1 cellular context compared by ENCODE assay signal in genomic region chr14:23551266-23552028, GRCh38.
TF ChIP-seq lines count a peak whose summit lies in the region.

Gene ZFHX2 (minus strand): TSS chr14:23551765. CDS start chr14:23535325, 16,440 bp downstream.

TF ChIP-seq in K562, 482 proteins besides CTCF, POLR2A, EP300 and RAD21 (continued from another document and continues in another):
- TF ChIP-seq ZNF280A (IDR thresholded peaks at IDR 0.05; ENCODE audit: low read depth, partially characterized antibody) (no peak), OTX1 (CRISPR knock-in tag; IDR thresholded peaks at IDR 0.05) (no peak), ZNF174 (CRISPR knock-in tag; IDR thresholded peaks at IDR 0.05) (no peak), IRF9 (tag; IDR thresholded peaks at IDR 0.05) (no peak), TRIM24 (IDR thresholded peaks at IDR 0.05) (no peak), ZNF639 (CRISPR knock-in tag; conservative IDR thresholded peaks at IDR 0.05 in 1 of 2, IDR thresholded peaks at IDR 0.05 in 1 of 2) (no peak), BHLHE40 (IDR thresholded peaks at IDR 0.05; ENCODE audit: low read length) (no peak), ELF2 (CRISPR knock-in tag; IDR thresholded peaks at IDR 0.05) (no peak), RNF219 (CRISPR knock-in tag; IDR thresholded peaks at IDR 0.05) (no peak), CHD4 (IDR thresholded peaks at IDR 0.05; ENCODE audit: insufficient read depth, insufficient replicate concordance, low read depth, low read length, poor library complexity, severe bottlenecking) (no peak), REST (CRISPR knock-in tag; IDR thresholded peaks at IDR 0.05; ENCODE audit: low read depth) (no peak), SMAD3 (CRISPR knock-in tag; conservative IDR thresholded peaks at IDR 0.05) (no peak), KLF6 (CRISPR knock-in tag; IDR thresholded peaks at IDR 0.05; ENCODE audit: borderline replicate concordance) (no peak), POLR3G (IDR thresholded peaks at IDR 0.05; ENCODE audit: extremely low read depth, insufficient read length, insufficient replicate concordance) (no peak), SMAD2 (IDR thresholded peaks at IDR 0.05; ENCODE audit: low read depth, low read length) (no peak), TAF7 (tag; IDR thresholded peaks at IDR 0.05) (no peak), ZNF431 (CRISPR knock-in tag; IDR thresholded peaks at IDR 0.05) (no peak), WHSC1 (IDR thresholded peaks at IDR 0.05; ENCODE audit: low read length) (no peak), ZNF398 (CRISPR knock-in tag; IDR thresholded peaks at IDR 0.05) (no peak), CHD2 (IDR thresholded peaks at IDR 0.05; ENCODE audit: low read depth, low read length) (peak; percentile 77), ZNF175 (CRISPR knock-in tag; IDR thresholded peaks at IDR 0.05; ENCODE audit: low read depth) (no peak), ZNF140 (CRISPR knock-in tag; IDR thresholded peaks at IDR 0.05) (no peak), ETS1 (conservative IDR thresholded peaks at IDR 0.05; ENCODE audit: control insufficient read depth, low read depth, low read length) (0 out of 2 replicates have a peak, but pooled peaks have one; percentile 29), TFE3 (CRISPR knock-in tag; IDR thresholded peaks at IDR 0.05) (no peak), HMG20B (CRISPR knock-in tag; IDR thresholded peaks at IDR 0.05) (no peak), CCAR2 (IDR thresholded peaks at IDR 0.05; ENCODE audit: low read depth, low read length) (no peak), ZNF274 (IDR thresholded peaks at IDR 0.05; ENCODE audit: borderline replicate concordance, low read depth, low read length) (no peak), ZNF589 (CRISPR knock-in tag; IDR thresholded peaks at IDR 0.05; ENCODE audit: low read depth) (no peak), PCBP2 (IDR thresholded peaks at IDR 0.05; ENCODE audit: low read depth, low read length, poor library complexity, severe bottlenecking) (no peak), ZNF311 (CRISPR knock-in tag; IDR thresholded peaks at IDR 0.05) (no peak), PHTF2 (CRISPR knock-in tag; IDR thresholded peaks at IDR 0.05) (no peak), USF2 (CRISPR knock-in tag; IDR thresholded peaks at IDR 0.05) (no peak), ZKSCAN3 (CRISPR knock-in tag; IDR thresholded peaks at IDR 0.05) (no peak), ARID1B (IDR thresholded peaks at IDR 0.05) (no peak), NR2C1 (IDR thresholded peaks at IDR 0.05) (no peak; the same call in 1 of the 2 replicates), NR2C1 (tag; IDR thresholded peaks at IDR 0.05) (peak; percentile 62; the same call in 1 of the 2 replicates), BDP1 (IDR thresholded peaks at IDR 0.05; ENCODE audit: insufficient read depth, insufficient read length) (no peak), MLLT1 (IDR thresholded peaks at IDR 0.05) (no peak), DPF2 (IDR thresholded peaks at IDR 0.05) (no peak), ILF3 (IDR thresholded peaks at IDR 0.05; ENCODE audit: borderline replicate concordance) (no peak), CBX1 (IDR thresholded peaks at IDR 0.05; ENCODE audit: low read depth) (no peak), TSHZ1 (CRISPR knock-in tag; IDR thresholded peaks at IDR 0.05) (no peak), PHF20 (IDR thresholded peaks at IDR 0.05; ENCODE audit: partially characterized antibody) (peak; percentile 34)
